In genomic region chr6:87909849-87910248, GRCh38 we compare ENCODE assay signal across 9 cellular contexts.
DNase-seq lines count a peak whose midpoint lies in the region; ATAC-seq and TF ChIP-seq lines count a peak whose summit lies in the region.
"Had no signal": no experiment of that assay in that cellular context is flagged by ENCODE, and none has a peak within 500 bp of the region (broad histone marks: within the 10 kb centered on the region; RNA-seq: fewer than 3 reads in every experiment).

No MANE protein-coding gene starts in this region.

- peaks cover 28% of the 10 kb centered on the region for H3F3A ChIP-seq in DOHH2 (ENCODE audit: control insufficient read depth, insufficient read depth)

- no peak for TF ChIP-seq CTCF in DOHH2 (IDR thresholded peaks at IDR 0.05; ENCODE audit: low read depth, low read length, poor library complexity, severe bottlenecking)

- H2BK15ac ChIP-seq in mesendoderm (replicated peaks; ENCODE audit: low read depth): no peak overlapping the region

- H3K27me3 ChIP-seq in DOHH2 (ENCODE audit: control insufficient read depth, low read length) (no peaks in the 10 kb centered on the region), mesendoderm (ENCODE audit: insufficient read depth, low read length, poor library complexity) (no peaks in the 10 kb centered on the region)

- H2BK5ac ChIP-seq in mesendoderm (ENCODE audit: low read length): no peak overlapping the region

- H3K23ac ChIP-seq in mesendoderm (ENCODE audit: low read length): no peak overlapping the region

- peaks cover 42% of the 10 kb centered on the region for H3K36me3 ChIP-seq in DOHH2 (ENCODE audit: control insufficient read depth, low read length)
- H3K36me3 ChIP-seq in mesendoderm (ENCODE audit: control insufficient read depth, insufficient read depth, low read length): no peaks in the 10 kb centered on the region

- ATAC-seq in GM21367 (IDR thresholded peaks at IDR 0.05; ENCODE audit: unreplicated experiment): no peak

- WGBS in mesendoderm (ENCODE audit: extremely low coverage, insufficient coverage, low lambda C conversion rate): no CpG with 5 or more reads among the region's 8 CpGs

- H3K9me2 ChIP-seq in DOHH2 (replicated peaks; ENCODE audit: control insufficient read depth, low read length): no peaks in the 10 kb centered on the region

- H3K4me2 ChIP-seq in DOHH2 (ENCODE audit: low read length): no peak overlapping the region
- no peak overlapping the region for H3K4me2 ChIP-seq in mesendoderm (ENCODE audit: low read length)

- no peak overlapping the region for H4K5ac ChIP-seq in mesendoderm (ENCODE audit: low read length)

- no peak overlapping the region for H2BK120ac ChIP-seq in mesendoderm (ENCODE audit: low read depth, low read length)

- no peaks in the 10 kb centered on the region for H3K79me1 ChIP-seq in mesendoderm (ENCODE audit: low read length)

- H3K79me2 ChIP-seq in DOHH2 (ENCODE audit: control insufficient read depth, low read length): peaks cover 14% of the 10 kb centered on the region
- H3K79me2 ChIP-seq in mesendoderm (ENCODE audit: control insufficient read depth, insufficient read depth, low read length): no peaks in the 10 kb centered on the region

- no peaks in the 10 kb centered on the region for H4K20me1 ChIP-seq in DOHH2 (ENCODE audit: control insufficient read depth, insufficient read depth, low read depth, low read length)

- DNase-seq in HT1080 (ENCODE audit: low read depth) (peak; percentile 93), brain pericyte (ENCODE audit: low read depth, low spot score) (peak; percentile 32), occipital lobe (lab: John Stamatoyannopoulos, UW) (peak; percentile 2), mesendoderm (no peak), UCSD-AML1 (lab: John Stamatoyannopoulos, UW; ENCODE audit: unreplicated experiment) (no peak)
- DNase-seq: NCI-H82 had no signal

- no peak overlapping the region for H2AK5ac ChIP-seq in mesendoderm (ENCODE audit: low read length)

- H3K9me3 ChIP-seq in DOHH2 (ENCODE audit: control insufficient read depth, insufficient read depth, low read length): no peaks in the 10 kb centered on the region

- H3K18ac ChIP-seq in mesendoderm (ENCODE audit: low read length): no peak overlapping the region

- no peak overlapping the region for H3K4ac ChIP-seq in mesendoderm (ENCODE audit: low read depth, low read length)

- H3K4me1 ChIP-seq in DOHH2 (ENCODE audit: control insufficient read depth, low read length) (peaks cover 99% of the 10 kb centered on the region), mesendoderm (ENCODE audit: control insufficient read depth, low read depth, low read length) (no peaks in the 10 kb centered on the region)

- H3K27ac ChIP-seq in DOHH2 (ENCODE audit: low read depth, low read length): peak overlapping the region; percentile 96
- H3K27ac ChIP-seq in mesendoderm (ENCODE audit: low read depth, low read length): no peak overlapping the region
- H3K27ac ChIP-seq: VCaP had no signal

- no peak overlapping the region for H3K56ac ChIP-seq in mesendoderm (ENCODE audit: low read length)

- no peak overlapping the region for H4K8ac ChIP-seq in mesendoderm (ENCODE audit: low read depth, low read length)

- H3K9ac ChIP-seq in mesendoderm (ENCODE audit: low read length): no peak overlapping the region

- H3K4me3 ChIP-seq in DOHH2 (ENCODE audit: low read length) (no peak overlapping the region), mesendoderm (ENCODE audit: low read length) (no peak overlapping the region)

Comparison
In these comparisons a context has a peak if more than half of its experiments do, and no peak if none do; other contexts are left out.
1. DNase-seq: peak in HT1080 (single experiment), brain pericyte (single experiment) and occipital lobe (single experiment); none in mesendoderm (single experiment) and UCSD-AML1 (single experiment).